14 cellular contexts compared by ENCODE assay signal in the genomic region with DNA sequence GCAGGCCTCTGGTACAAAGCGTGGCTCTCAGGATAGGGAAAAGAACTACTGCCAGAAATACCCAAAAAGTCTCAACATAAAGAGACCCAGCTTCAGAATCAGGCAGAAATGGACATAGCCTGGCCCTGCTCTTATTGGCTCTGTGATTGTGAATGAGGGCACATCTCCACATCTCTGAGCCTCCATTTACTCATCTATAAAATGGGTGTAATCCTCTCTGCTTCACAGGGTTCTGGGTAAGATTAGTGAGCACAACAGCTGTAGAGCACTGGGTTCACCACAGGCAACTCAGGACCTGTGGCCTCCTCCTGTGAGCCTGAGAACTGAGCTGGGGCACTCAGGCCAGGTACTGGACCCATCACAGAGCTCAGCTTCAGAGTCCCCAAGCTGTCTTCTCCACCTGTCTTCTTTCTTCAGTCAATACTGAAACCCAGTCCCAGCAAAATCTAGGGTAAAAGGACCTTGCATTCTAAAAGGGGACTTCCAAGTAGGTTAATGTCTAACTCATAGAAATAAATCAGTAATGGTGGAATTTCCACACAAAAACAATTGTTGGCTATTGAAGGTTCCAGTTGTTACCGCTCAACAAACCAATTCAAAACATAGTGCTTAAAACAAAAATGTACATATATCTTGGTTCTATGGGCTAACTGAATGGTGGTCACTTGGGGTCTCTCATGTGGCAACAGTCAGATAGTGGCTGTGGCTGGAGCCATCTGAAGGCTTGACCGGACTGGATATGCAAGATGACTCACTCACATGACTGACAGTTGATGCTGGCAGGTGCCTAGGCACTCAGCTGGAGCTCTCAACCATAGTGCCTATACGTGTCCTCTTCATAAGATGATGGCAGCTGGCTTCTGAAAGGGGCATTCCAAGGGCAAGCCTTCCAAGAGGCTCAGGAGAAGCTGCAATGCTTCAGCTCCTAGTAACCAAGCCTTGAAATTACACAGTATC. TPM values are rescaled to one million over a fixed set of nuclear protein-coding genes. Genes with fewer than 3 reads are reported as not detected.
A peak's percentile ranks its signal among the peaks of the same experiment; 100 is the strongest.
DNase-seq lines count a peak whose midpoint lies in the region; ATAC-seq and FAIRE-seq lines count a peak whose summit lies in the region.
"Had no signal": no experiment of that assay in that cellular context is flagged by ENCODE, and none has a peak within 500 bp of the region (broad histone marks: within the 10 kb centered on the region; RNA-seq: fewer than 3 reads in every experiment).

No MANE protein-coding gene starts in this region.

- peak; percentile 73 for ATAC-seq in HG02623 (IDR thresholded peaks at IDR 0.05; ENCODE audit: unreplicated experiment)
- peak; percentile 89 for ATAC-seq in HG03378 (IDR thresholded peaks at IDR 0.05; ENCODE audit: unreplicated experiment)
- no peak for ATAC-seq in HG03025 (IDR thresholded peaks at IDR 0.05; ENCODE audit: low FRiP score, unreplicated experiment)
- ATAC-seq: esophagus mucosa, GM23338 had no signal

- FAIRE-seq in GM19239 (lab: Jason Lieb, UNC) = peak; percentile 96

- in situ Hi-C loops in G401 (cut with HindIII; ENCODE audit: low sequenced_read_pairs) = no loop called here
- in situ Hi-C loops in KBM-7 (cut with MboI; ENCODE audit: low pct_unique_long_range_greater_than_20kb, low sequenced_read_pairs) = no loop called here

- peak; percentile 70 for DNase-seq in DMS53 (lab: John Stamatoyannopoulos, UW)
- no peak for DNase-seq in GM19239 (ENCODE audit: insufficient read length, low spot score)
- no peak for DNase-seq in G401 (ENCODE audit: low spot score)
- no peak for DNase-seq in KBM-7
- no peak for DNase-seq in head of caudate nucleus
- DNase-seq: activated CD4-positive, CD25-positive, alpha-beta regulatory T cell; SIG-M5 had no signal

- intact Hi-C loops in head of caudate nucleus (cut with DNase I) = no loop called here

RNA-seq across cellular contexts. Expression of a gene that starts 47.3 kb away (rescaled TPM):
- total RNA-seq in G401 (2014; rRNA removed; shearing (Covaris generic)) = not detected in 2 replicates
- total RNA-seq: activated T-helper 1 cell treated with anti-CD3 and anti-CD28 coated beads, Interleukin-12 subunit alpha, Interleukin-12 subunit beta, Interleukin-2, Interleukin-4 antibody, amounts not matched to agents 30 ng/mL and 10 ng/mL and 1 ng/mL, durations not matched to agents 14 hours and 24 hours and 36 hours; breast epithelium; esophagus mucosa; GM23338 had no signal
